In the genomic region with DNA sequence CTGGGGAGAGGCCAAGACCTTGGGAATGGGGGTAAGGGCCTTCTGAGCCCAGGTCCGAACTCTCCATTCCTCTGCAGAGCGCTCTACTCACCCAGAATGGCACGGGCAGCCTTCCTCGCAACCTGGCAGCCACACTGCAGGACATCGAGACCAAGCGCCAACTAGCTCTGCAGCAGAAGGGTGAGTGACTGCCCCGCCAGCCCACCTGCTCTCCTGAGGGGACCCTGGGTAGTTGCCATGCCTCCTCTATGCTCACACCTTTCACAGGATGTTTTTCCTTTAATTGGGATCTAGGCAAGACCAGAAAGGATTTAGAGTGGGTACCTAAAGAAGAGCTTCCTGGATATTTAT, we compare ENCODE assay signal across 37 cellular contexts. TPM values are rescaled to one million over a fixed set of nuclear protein-coding genes. Genes with fewer than 3 reads are reported as not detected.
"Had no signal": no experiment of that assay in that cellular context is flagged by ENCODE, and none has a peak within 500 bp of the region (broad histone marks: within the 10 kb centered on the region; RNA-seq: fewer than 3 reads in every experiment).

No MANE protein-coding gene starts in this region.

- H3K9me3 ChIP-seq: heart left ventricle, left lung, mucosa of descending colon, neutrophil, sigmoid colon, stomach, testis, transverse colon had no signal

- H3K27me3 Mint-ChIP-seq: activated naive CD8-positive, alpha-beta T cell; central memory CD8-positive, alpha-beta T cell; effector memory CD8-positive, alpha-beta T cell; natural killer cell treated with Interleukin-12 subunit alpha and Interleukin-12 subunit beta and Interleukin-15 and Interleukin-18, amount 100 ng/mL, for 72 hours; progenitor cell of endocrine pancreas; T-helper 17 cell had no signal

- DNase-seq: activated CD4-positive, alpha-beta T cell treated with anti-CD3 and anti-CD28 coated beads for 48 hours; activated CD4-positive, alpha-beta T cell treated with anti-CD3 and anti-CD28 coated beads, Interleukin-2, amount 50 U/mL, for 48 hours; activated CD8-positive, alpha-beta memory T cell treated with anti-CD3 and anti-CD28 coated beads for 24 hours; activated effector memory CD4-positive, alpha-beta T cell treated with Interleukin-2 at 50 U/mL for 16 hours; activated naive CD4-positive, alpha-beta T cell treated with Interleukin-2 at 50 U/mL for 16 hours; effector memory CD8-positive, alpha-beta T cell; erythroblast; hypothalamus; immature natural killer cell; mucosa of descending colon; retina; sigmoid colon; stimulated activated CD4-positive, alpha-beta T cell treated with anti-CD3 and anti-CD28 coated beads, Interleukin-15, amount 100 ng/mL, for 24 hours; stimulated activated CD4-positive, alpha-beta T cell treated with anti-CD3 and anti-CD28 coated beads, Interleukin-2, amount 100 ng/mL, for 24 hours; stimulated activated naive B cell treated with anti-CD40 and anti-IgM and Interleukin-4, amounts not matched to agents 10 μg/mL and 1 μg/mL and 100 μg/mL, for 72 hours; stomach; T-helper 17 cell; T1000; testis; transverse colon; WERI-Rb-1 had no signal

- H3K36me3 Mint-ChIP-seq: activated naive CD8-positive, alpha-beta T cell; immature natural killer cell; natural killer cell treated with Interleukin-12 subunit alpha and Interleukin-12 subunit beta and Interleukin-15 and Interleukin-18, amount 100 ng/mL, for 72 hours; stimulated activated naive B cell treated with anti-CD40 and anti-IgM and Interleukin-4, amounts not matched to agents 10 μg/mL and 1 μg/mL and 100 μg/mL, for 72 hours had no signal

- H3K36me3 ChIP-seq: neutrophil had no signal

- H3K4me3 ChIP-seq: coronary artery, heart left ventricle, left lung, mucosa of descending colon, sigmoid colon, stomach, testis, transverse colon had no signal

- H3K4me3 Mint-ChIP-seq: activated naive CD8-positive, alpha-beta T cell; central memory CD8-positive, alpha-beta T cell; effector memory CD8-positive, alpha-beta T cell; immature natural killer cell; natural killer cell treated with Interleukin-12 subunit alpha and Interleukin-12 subunit beta and Interleukin-15 and Interleukin-18, amount 100 ng/mL, for 72 hours; stimulated activated naive B cell treated with anti-CD40 and anti-IgM and Interleukin-4, amounts not matched to agents 10 μg/mL and 1 μg/mL and 100 μg/mL, for 72 hours; T-helper 17 cell had no signal

- H3K27me3 ChIP-seq: heart left ventricle, left lung, neutrophil, sigmoid colon, stomach, testis, transverse colon had no signal

- H3K27ac Mint-ChIP-seq: activated naive CD8-positive, alpha-beta T cell; effector memory CD8-positive, alpha-beta T cell; immature natural killer cell; natural killer cell treated with Interleukin-12 subunit alpha and Interleukin-12 subunit beta and Interleukin-15 and Interleukin-18, amount 100 ng/mL, for 72 hours; progenitor cell of endocrine pancreas; stimulated activated naive B cell treated with anti-CD40 and anti-IgM and Interleukin-4, amounts not matched to agents 10 μg/mL and 1 μg/mL and 100 μg/mL, for 72 hours; T-helper 17 cell had no signal

- ATAC-seq: activated CD4-positive, CD25-positive, alpha-beta regulatory T cell treated with anti-CD3 and anti-CD28 coated beads, Interleukin-2, amount 50 U/mL, for 24 hours; effector memory CD8-positive, alpha-beta T cell; left lung; mucosa of descending colon; natural killer cell treated with Interleukin-12 subunit alpha and Interleukin-12 subunit beta and Interleukin-15 and Interleukin-18, amount 100 ng/mL, for 72 hours; stimulated activated naive B cell treated with anti-CD40 and anti-IgM and Interleukin-4, amounts not matched to agents 10 μg/mL and 1 μg/mL and 100 μg/mL, for 72 hours; T-helper 17 cell had no signal

- H3K4me1 Mint-ChIP-seq: central memory CD8-positive, alpha-beta T cell; immature natural killer cell; stimulated activated naive B cell treated with anti-CD40 and anti-IgM and Interleukin-4, amounts not matched to agents 10 μg/mL and 1 μg/mL and 100 μg/mL, for 72 hours had no signal

- H3K27ac ChIP-seq: left lung, neutrophil, sigmoid colon, testis, transverse colon, WERI-Rb-1 had no signal

- H3K9me3 Mint-ChIP-seq: central memory CD8-positive, alpha-beta T cell; effector memory CD8-positive, alpha-beta T cell; immature natural killer cell; natural killer cell treated with Interleukin-12 subunit alpha and Interleukin-12 subunit beta and Interleukin-15 and Interleukin-18, amount 100 ng/mL, for 72 hours; stimulated activated naive B cell treated with anti-CD40 and anti-IgM and Interleukin-4, amounts not matched to agents 10 μg/mL and 1 μg/mL and 100 μg/mL, for 72 hours had no signal

- H3K4me1 ChIP-seq: left lung had no signal

RNA-seq across cellular contexts. Expression of a gene that starts 35.5 kb away (rescaled TPM):
- total RNA-seq: astrocyte; heart left ventricle; kidney epithelial cell; left lung; lung microvascular endothelial cell; mesenteric fat pad; myocyte; natural killer cell treated with Interleukin-12 subunit alpha and Interleukin-12 subunit beta and Interleukin-15 and Interleukin-18, amount 100 ng/mL, for 72 hours; osteocyte; progenitor cell of endocrine pancreas; sigmoid colon; T-helper 17 cell; urinary bladder had no signal
- polyA plus RNA-seq: immature natural killer cell had no signal
